ENCODE assay signal across 1 cellular context in genomic region chr7:107931740-107932515, GRCh38.
TF ChIP-seq lines count a peak whose summit lies in the region.

No MANE protein-coding gene starts in this region.

TF ChIP-seq in HepG2, 621 proteins besides CTCF, POLR2A, EP300 and RAD21:
- TF ChIP-seq ZNF367 (CRISPR knock-in tag; IDR thresholded peaks at IDR 0.05; ENCODE audit: borderline replicate concordance) (no peak), RBM22 (optimal IDR thresholded peaks at IDR 0.05; ENCODE audit: low read length) (peak; percentile 53)
